8 cellular contexts compared by ENCODE assay signal in the genomic region with DNA sequence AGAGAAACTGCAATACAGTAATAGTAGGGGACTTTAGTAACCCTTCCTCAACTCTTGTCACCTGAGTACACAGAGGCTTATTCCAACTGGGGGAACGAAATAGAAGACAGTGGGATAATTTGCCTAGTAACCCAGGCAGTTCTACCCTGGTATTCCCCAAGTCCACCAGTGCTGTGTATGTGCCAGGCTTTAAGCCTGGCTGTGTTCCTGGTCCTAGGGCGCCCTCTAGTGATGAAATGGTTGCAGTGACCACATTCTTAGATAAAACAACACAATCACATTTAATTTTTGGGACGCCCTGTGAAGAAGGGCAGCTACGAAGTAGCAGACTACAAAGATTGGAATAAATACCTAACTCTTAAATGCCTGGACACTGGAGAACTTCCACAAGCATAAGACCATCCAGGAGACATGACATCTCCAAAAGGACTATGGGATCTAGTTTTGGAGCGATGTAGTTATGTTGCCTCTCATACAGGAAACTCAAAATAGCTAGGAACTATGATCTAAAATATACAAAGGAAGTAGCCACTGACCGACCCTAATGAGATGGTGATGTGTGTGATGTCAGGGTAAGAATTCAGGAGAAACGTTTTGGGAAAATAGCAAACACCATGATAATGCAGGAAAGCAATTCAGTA.
DNase-seq lines count a peak whose midpoint lies in the region; ATAC-seq, FAIRE-seq and TF ChIP-seq lines count a peak whose summit lies in the region.

No MANE protein-coding gene starts in this region.

- H3K36me3 Mint-ChIP-seq in activated T-helper 17 cell treated with anti-CD3 and anti-CD28 coated beads, Interleukin-2, amount 50 U/mL, for 72 hours (ENCODE audit: low read depth): no peaks in the 10 kb centered on the region

- no peak overlapping the region for H2AFZ ChIP-seq in trophoblast cell (ENCODE audit: insufficient read depth, low read length, poor library complexity)

- H4K8ac ChIP-seq in trophoblast cell (ENCODE audit: low read depth, low read length): no peak overlapping the region

- H3K79me2 ChIP-seq in trophoblast cell (ENCODE audit: control insufficient read depth, insufficient read depth, low read length, poor library complexity): no peaks in the 10 kb centered on the region

- no peak overlapping the region for H3K18ac ChIP-seq in trophoblast cell (ENCODE audit: low read length)

- DNase-seq in DMS 273 treated with DMSO at 0.1 percent for 48 hours (lab: John Stamatoyannopoulos, UW) (peak; percentile 68), RCC 7860 (ENCODE audit: low spot score) (peak; percentile 44), foreskin melanocyte (peak; percentile 21), trophoblast cell (peak; percentile 24 to 84), urothelium cell line (ENCODE audit: low spot score) (peak; percentile 55)

- no peak overlapping the region for H2BK120ac ChIP-seq in trophoblast cell (ENCODE audit: insufficient read depth, low read length, poor library complexity)

- no peak overlapping the region for H2BK5ac ChIP-seq in trophoblast cell (ENCODE audit: low read depth, low read length, poor library complexity)

- H3K4me3 Mint-ChIP-seq in activated T-helper 17 cell treated with anti-CD3 and anti-CD28 coated beads, Interleukin-2, amount 50 U/mL, for 72 hours: no peak overlapping the region

- peak; percentile 49 for FAIRE-seq in RCC 7860 (lab: Jason Lieb, UNC)
- FAIRE-seq in urothelium cell line (lab: Jason Lieb, UNC): no peak

- no peak overlapping the region for H2AK5ac ChIP-seq in trophoblast cell (ENCODE audit: low read length)

- no peak overlapping the region for H3K23ac ChIP-seq in trophoblast cell (ENCODE audit: low read length)

- H3K4ac ChIP-seq in trophoblast cell (ENCODE audit: low read depth, low read length): no peak overlapping the region

- H3K9ac ChIP-seq in trophoblast cell (ENCODE audit: low read length): no peak overlapping the region

- no peak overlapping the region for H3K27ac ChIP-seq in trophoblast cell (ENCODE audit: low read depth, low read length)

- ATAC-seq in GM21529 (IDR thresholded peaks at IDR 0.05; ENCODE audit: unreplicated experiment): peak; percentile 98
- ATAC-seq in activated T-helper 17 cell treated with anti-CD3 and anti-CD28 coated beads, Interleukin-2, amount 50 U/mL, for 72 hours (replicated peaks): peak; percentile 62

- peaks cover 2% of the 10 kb centered on the region for H3K9me3 Mint-ChIP-seq in activated T-helper 17 cell treated with anti-CD3 and anti-CD28 coated beads, Interleukin-2, amount 50 U/mL, for 72 hours

- no peaks in the 10 kb centered on the region for H3K79me1 ChIP-seq in trophoblast cell (ENCODE audit: low read length)

- no peak overlapping the region for H3K4me3 ChIP-seq in trophoblast cell (ENCODE audit: low read depth, low read length)

- H2BK12ac ChIP-seq in trophoblast cell (ENCODE audit: low read length): no peak overlapping the region

- WGBS in trophoblast cell (ENCODE audit: extremely low coverage, insufficient coverage, insufficient read length): no CpG with 5 or more reads among the region's 7 CpGs

- no peak overlapping the region for H3K27ac Mint-ChIP-seq in activated T-helper 17 cell treated with anti-CD3 and anti-CD28 coated beads, Interleukin-2, amount 50 U/mL, for 72 hours

- peak; percentile 76 for TF ChIP-seq RAD21 in Ishikawa (IDR thresholded peaks at IDR 0.05; ENCODE audit: low read depth)

- H4K12ac ChIP-seq in trophoblast cell (ENCODE audit: low read depth, low read length): no peak overlapping the region

- peaks cover 2% of the 10 kb centered on the region for H3K27me3 Mint-ChIP-seq in activated T-helper 17 cell treated with anti-CD3 and anti-CD28 coated beads, Interleukin-2, amount 50 U/mL, for 72 hours

- H3K9me3 ChIP-seq in trophoblast cell (ENCODE audit: insufficient read depth, low read depth, low read length): peaks cover 5% of the 10 kb centered on the region

- H3K14ac ChIP-seq in trophoblast cell (ENCODE audit: low read length): no peak overlapping the region

- H3K4me1 Mint-ChIP-seq in activated T-helper 17 cell treated with anti-CD3 and anti-CD28 coated beads, Interleukin-2, amount 50 U/mL, for 72 hours: no peaks in the 10 kb centered on the region

- H3K4me2 ChIP-seq in trophoblast cell (ENCODE audit: low read length): no peak overlapping the region

- no peaks in the 10 kb centered on the region for H3K4me1 ChIP-seq in trophoblast cell (ENCODE audit: control insufficient read depth in 1 of 2, insufficient read depth in 2 of 2, low read length in 2 of 2)

- TF ChIP-seq EP300 in Ishikawa (IDR thresholded peaks at IDR 0.05; ENCODE audit: borderline replicate concordance): no peak

- H3K36me3 ChIP-seq in trophoblast cell (ENCODE audit: control insufficient read depth in 1 of 2, insufficient read depth in 2 of 2, low read length in 2 of 2): no peaks in the 10 kb centered on the region

- H3K27me3 ChIP-seq in trophoblast cell (ENCODE audit: insufficient read depth, low read length): no peaks in the 10 kb centered on the region

- no peak overlapping the region for H4K91ac ChIP-seq in trophoblast cell (ENCODE audit: low read depth, low read length)

TF ChIP-seq in Ishikawa, 13 proteins besides CTCF, POLR2A, EP300 and RAD21:
- TF ChIP-seq EGR1 (IDR thresholded peaks at IDR 0.05): no peak
- TF ChIP-seq TAF1 (IDR thresholded peaks at IDR 0.05; ENCODE audit: low read depth): no peak
- no peak for TF ChIP-seq ZBTB7A (IDR thresholded peaks at IDR 0.05; ENCODE audit: low read depth)
- TF ChIP-seq NFIC (IDR thresholded peaks at IDR 0.05): no peak
- TF ChIP-seq, protein P1, sequence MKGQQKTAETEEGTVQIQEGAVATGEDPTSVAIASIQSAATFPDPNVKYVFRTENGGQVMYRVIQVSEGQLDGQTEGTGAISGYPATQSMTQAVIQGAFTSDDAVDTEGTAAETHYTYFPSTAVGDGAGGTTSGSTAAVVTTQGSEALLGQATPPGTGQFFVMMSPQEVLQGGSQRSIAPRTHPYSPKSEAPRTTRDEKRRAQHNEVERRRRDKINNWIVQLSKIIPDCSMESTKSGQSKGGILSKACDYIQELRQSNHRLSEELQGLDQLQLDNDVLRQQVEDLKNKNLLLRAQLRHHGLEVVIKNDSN (IDR thresholded peaks at IDR 0.05): no peak
- TF ChIP-seq CREB1 (IDR thresholded peaks at IDR 0.05; ENCODE audit: low read depth): no peak
- no peak for TF ChIP-seq FOXM1 (IDR thresholded peaks at IDR 0.05; ENCODE audit: borderline replicate concordance, low read depth)
- TF ChIP-seq YY1 (IDR thresholded peaks at IDR 0.05; ENCODE audit: low read depth): no peak
- TF ChIP-seq CEBPB (IDR thresholded peaks at IDR 0.05): no peak
- TF ChIP-seq, protein P2, sequence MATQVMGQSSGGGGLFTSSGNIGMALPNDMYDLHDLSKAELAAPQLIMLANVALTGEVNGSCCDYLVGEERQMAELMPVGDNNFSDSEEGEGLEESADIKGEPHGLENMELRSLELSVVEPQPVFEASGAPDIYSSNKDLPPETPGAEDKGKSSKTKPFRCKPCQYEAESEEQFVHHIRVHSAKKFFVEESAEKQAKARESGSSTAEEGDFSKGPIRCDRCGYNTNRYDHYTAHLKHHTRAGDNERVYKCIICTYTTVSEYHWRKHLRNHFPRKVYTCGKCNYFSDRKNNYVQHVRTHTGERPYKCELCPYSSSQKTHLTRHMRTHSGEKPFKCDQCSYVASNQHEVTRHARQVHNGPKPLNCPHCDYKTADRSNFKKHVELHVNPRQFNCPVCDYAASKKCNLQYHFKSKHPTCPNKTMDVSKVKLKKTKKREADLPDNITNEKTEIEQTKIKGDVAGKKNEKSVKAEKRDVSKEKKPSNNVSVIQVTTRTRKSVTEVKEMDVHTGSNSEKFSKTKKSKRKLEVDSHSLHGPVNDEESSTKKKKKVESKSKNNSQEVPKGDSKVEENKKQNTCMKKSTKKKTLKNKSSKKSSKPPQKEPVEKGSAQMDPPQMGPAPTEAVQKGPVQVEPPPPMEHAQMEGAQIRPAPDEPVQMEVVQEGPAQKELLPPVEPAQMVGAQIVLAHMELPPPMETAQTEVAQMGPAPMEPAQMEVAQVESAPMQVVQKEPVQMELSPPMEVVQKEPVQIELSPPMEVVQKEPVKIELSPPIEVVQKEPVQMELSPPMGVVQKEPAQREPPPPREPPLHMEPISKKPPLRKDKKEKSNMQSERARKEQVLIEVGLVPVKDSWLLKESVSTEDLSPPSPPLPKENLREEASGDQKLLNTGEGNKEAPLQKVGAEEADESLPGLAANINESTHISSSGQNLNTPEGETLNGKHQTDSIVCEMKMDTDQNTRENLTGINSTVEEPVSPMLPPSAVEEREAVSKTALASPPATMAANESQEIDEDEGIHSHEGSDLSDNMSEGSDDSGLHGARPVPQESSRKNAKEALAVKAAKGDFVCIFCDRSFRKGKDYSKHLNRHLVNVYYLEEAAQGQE (IDR thresholded peaks at IDR 0.05; ENCODE audit: low read depth): no peak
- TF ChIP-seq, protein P3, sequence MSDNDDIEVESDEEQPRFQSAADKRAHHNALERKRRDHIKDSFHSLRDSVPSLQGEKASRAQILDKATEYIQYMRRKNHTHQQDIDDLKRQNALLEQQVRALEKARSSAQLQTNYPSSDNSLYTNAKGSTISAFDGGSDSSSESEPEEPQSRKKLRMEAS (IDR thresholded peaks at IDR 0.05): no peak
- TF ChIP-seq TEAD4 (IDR thresholded peaks at IDR 0.05): no peak
